In genomic region chr11:119615003-119615878, GRCh38 we compare ENCODE assay signal across 8 cellular contexts.
A peak's percentile ranks its signal among the peaks of the same experiment; 100 is the strongest.
DNase-seq lines count a peak whose midpoint lies in the region; ATAC-seq and TF ChIP-seq lines count a peak whose summit lies in the region.

No MANE protein-coding gene starts in this region.

- H3K27ac Mint-ChIP-seq in endodermal cell (peak overlapping the region; percentile 60), glutamatergic neuron (ENCODE audit: unreplicated experiment) (no peak overlapping the region)

- peaks cover 76% of the 10 kb centered on the region for H3K27me3 ChIP-seq in left ventricle myocardium inferior (ENCODE audit: low read depth)
- no peaks in the 10 kb centered on the region for H3K27me3 ChIP-seq in MG63
- H3K27me3 ChIP-seq in endodermal cell (ENCODE audit: control insufficient read depth, insufficient read depth, low read length, poor library complexity, severe bottlenecking): no peaks in the 10 kb centered on the region
- no peaks in the 10 kb centered on the region for H3K27me3 ChIP-seq in osteoblast (ENCODE audit: insufficient read depth, low read length)

- H3K9me3 ChIP-seq in left ventricle myocardium inferior (replicated peaks): no peaks in the 10 kb centered on the region
- H3K9me3 ChIP-seq in MG63: no peaks in the 10 kb centered on the region
- H3K9me3 ChIP-seq in endodermal cell (ENCODE audit: control insufficient read depth, low read length): no peaks in the 10 kb centered on the region
- H3K9me3 ChIP-seq in osteoblast (ENCODE audit: low read depth, low read length): no peaks in the 10 kb centered on the region

- H3K27me3 Mint-ChIP-seq in endodermal cell (ENCODE audit: insufficient read depth): peaks cover 9% of the 10 kb centered on the region
- H3K27me3 Mint-ChIP-seq in glutamatergic neuron (ENCODE audit: unreplicated experiment): peaks cover 7% of the 10 kb centered on the region

- H3K27ac ChIP-seq in left ventricle myocardium inferior (replicated peaks): no peak overlapping the region
- no peak overlapping the region for H3K27ac ChIP-seq in endodermal cell (ENCODE audit: low read depth, low read length)
- H3K27ac ChIP-seq in osteoblast (ENCODE audit: low read depth, low read length): peak overlapping the region; percentile 24

- H4K20me1 ChIP-seq in osteoblast (ENCODE audit: insufficient read depth, low read length): no peaks in the 10 kb centered on the region

- H2AFZ ChIP-seq in osteoblast (ENCODE audit: low read length): peak overlapping the region; percentile 33

- H3K9me3 Mint-ChIP-seq in endodermal cell: no peaks in the 10 kb centered on the region
- H3K9me3 Mint-ChIP-seq in glutamatergic neuron (ENCODE audit: unreplicated experiment): peaks cover 1% of the 10 kb centered on the region

- peak; percentile 30 for ATAC-seq in Right ventricle myocardium inferior
- ATAC-seq in HG02571 (IDR thresholded peaks at IDR 0.05; ENCODE audit: unreplicated experiment): no peak

- H3K36me3 ChIP-seq in left ventricle myocardium inferior (no peaks in the 10 kb centered on the region), MG63 (no peaks in the 10 kb centered on the region), endodermal cell (ENCODE audit: control insufficient read depth, insufficient read depth, low read length) (no peaks in the 10 kb centered on the region), osteoblast (ENCODE audit: insufficient read depth, low read length) (no peaks in the 10 kb centered on the region)

- H3K9ac ChIP-seq in endodermal cell (ENCODE audit: extremely low read depth, low read length, poor library complexity, severe bottlenecking): no peak overlapping the region

- H3K36me3 Mint-ChIP-seq in endodermal cell (ENCODE audit: low read depth) (no peaks in the 10 kb centered on the region), glutamatergic neuron (ENCODE audit: unreplicated experiment) (no peaks in the 10 kb centered on the region)

- H3K4me1 Mint-ChIP-seq in endodermal cell: peaks cover 57% of the 10 kb centered on the region
- peaks cover 8% of the 10 kb centered on the region for H3K4me1 Mint-ChIP-seq in glutamatergic neuron (ENCODE audit: low read depth, unreplicated experiment)

- DNase-seq in Right ventricle myocardium inferior (ENCODE audit: missing footprints) (no peak), left ventricle myocardium inferior (no peak), MG63 (peak; percentile 88), endodermal cell (no peak), osteoblast (ENCODE audit: insufficient read length, low spot score, missing footprints) (peak; percentile 94), glutamatergic neuron (no peak), NCI-H2107 (lab: John Stamatoyannopoulos, UW) (no peak)

- H3K79me2 ChIP-seq in osteoblast (ENCODE audit: insufficient read depth, low read length): no peaks in the 10 kb centered on the region

- intact Hi-C loops in Right ventricle myocardium inferior (cut with DNase I) (no loop called here), left ventricle myocardium inferior (cut with micrococcal nuclease) (no loop called here)

- no peak overlapping the region for H3K4me2 ChIP-seq in osteoblast (ENCODE audit: insufficient read depth, low read length)

- H3K4me3 ChIP-seq in left ventricle myocardium inferior (no peak overlapping the region), MG63 (no peak overlapping the region), endodermal cell (ENCODE audit: low read length) (no peak overlapping the region), osteoblast (ENCODE audit: insufficient read depth, low read length) (no peak overlapping the region)

- TF ChIP-seq CTCF in left ventricle myocardium inferior (IDR thresholded peaks at IDR 0.05; ENCODE audit: borderline replicate concordance) (no peak), endodermal cell (conservative IDR thresholded peaks at IDR 0.05) (no peak), osteoblast (IDR thresholded peaks at IDR 0.05; ENCODE audit: extremely low read depth, low read depth, low read length) (no peak), glutamatergic neuron (IDR thresholded peaks at IDR 0.05; ENCODE audit: partially characterized antibody, unreplicated experiment) (no peak)

- H3K4me1 ChIP-seq in left ventricle myocardium inferior (no peaks in the 10 kb centered on the region), endodermal cell (ENCODE audit: control insufficient read depth, insufficient read depth, low read length) (peaks cover 30% of the 10 kb centered on the region), osteoblast (ENCODE audit: insufficient read depth, low read length) (peaks cover 12% of the 10 kb centered on the region)

- H3K4me3 Mint-ChIP-seq in endodermal cell (no peak overlapping the region), glutamatergic neuron (ENCODE audit: unreplicated experiment) (no peak overlapping the region)

- WGBS in endodermal cell (ENCODE audit: insufficient coverage in 1 of 2, insufficient read length in 1 of 2), 2 experiments: 90 to 91% methylated on average over 7 to 9 of the region's 9 CpGs

Comparison
In these comparisons a context has a peak if more than half of its experiments do, and no peak if none do; other contexts are left out.
1. DNase-seq: peak in MG63 (single experiment) and osteoblast (single experiment); none in Right ventricle myocardium inferior (single experiment), left ventricle myocardium inferior (single experiment), endodermal cell (single experiment), glutamatergic neuron (single experiment) and NCI-H2107 (single experiment).